In the genomic region with DNA sequence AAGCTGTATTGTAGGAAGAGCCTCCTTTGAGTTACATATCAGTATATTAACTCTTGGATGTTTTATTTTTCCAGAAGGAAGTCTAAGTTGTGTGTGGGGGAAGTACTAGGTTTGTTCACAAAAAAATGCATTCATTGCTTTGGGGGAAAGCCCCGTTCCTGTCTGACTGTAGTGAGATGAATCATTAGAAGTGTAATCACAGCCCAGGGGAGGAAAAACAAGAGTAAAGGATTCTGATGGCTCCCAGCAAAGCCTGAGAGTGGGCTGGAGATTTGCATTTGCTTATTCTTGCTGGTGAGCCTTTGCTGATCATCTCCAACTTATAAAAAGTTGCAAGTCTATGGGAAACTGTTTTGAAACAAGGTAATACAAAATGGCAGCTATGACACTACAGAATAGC, we compare ENCODE assay signal across 13 cellular contexts.
A peak's percentile ranks its signal among the peaks of the same experiment; 100 is the strongest.
DNase-seq lines count a peak whose midpoint lies in the region; ATAC-seq and TF ChIP-seq lines count a peak whose summit lies in the region.
"Had no signal": no experiment of that assay in that cellular context is flagged by ENCODE, and none has a peak within 500 bp of the region (broad histone marks: within the 10 kb centered on the region; RNA-seq: fewer than 3 reads in every experiment).

No MANE protein-coding gene starts in this region.

- no peak overlapping the region for H3K27ac ChIP-seq in RWPE1
- H3K27ac ChIP-seq: KMS-11, SJSA1 had no signal

- H3K9me3 Mint-ChIP-seq in activated CD8-positive, alpha-beta memory T cell treated with anti-CD3 and anti-CD28 coated beads, Interleukin-2, amount 10 ng/mL, durations not matched to agents 7 days and 5 days (ENCODE audit: low read depth) = no peaks in the 10 kb centered on the region
- no peaks in the 10 kb centered on the region for H3K9me3 Mint-ChIP-seq in stimulated activated effector memory CD8-positive, alpha-beta T cell treated with anti-CD3 and anti-CD28 coated beads, Interleukin-12 subunit alpha, Interleukin-12 subunit beta, amount 100 ng/mL, for 72 hours
- no peaks in the 10 kb centered on the region for H3K9me3 Mint-ChIP-seq in chondrocyte (ENCODE audit: low read depth)
- H3K9me3 Mint-ChIP-seq: memory B cell had no signal

- POLR2A ChIA-PET in RWPE1 (lab: Yijun Ruan, JAX; ENCODE audit: low non-redundant PET) = no interaction called here

- H3K27me3 Mint-ChIP-seq in activated CD8-positive, alpha-beta memory T cell treated with anti-CD3 and anti-CD28 coated beads, Interleukin-2, amount 10 ng/mL, durations not matched to agents 7 days and 5 days = no peaks in the 10 kb centered on the region
- H3K27me3 Mint-ChIP-seq in chondrocyte (ENCODE audit: low read depth) = peaks cover 3% of the 10 kb centered on the region

- CTCF ChIA-PET in activated CD8-positive, alpha-beta memory T cell treated with anti-CD3 and anti-CD28 coated beads, Interleukin-2, amount 10 ng/mL, durations not matched to agents 7 days and 5 days (lab: Charles Lee) = interaction anchor here (1.2 to 1.6 kb wide), 3 partner anchors 13 to 273 kb away, joined by 3 to 5 read pairs (median 4); no protein-coding TSS in a partner anchor
- CTCF ChIA-PET in RWPE1 (lab: Yijun Ruan, JAX) = interaction anchor here (1.4 kb wide), 1 partner anchor 14 kb away, joined by 4 read pairs; no protein-coding TSS in a partner anchor

- peak; percentile 77 for ATAC-seq in activated CD8-positive, alpha-beta memory T cell treated with anti-CD3 and anti-CD28 coated beads, Interleukin-2, amount 10 ng/mL, durations not matched to agents 7 days and 5 days
- peak; percentile 83 for ATAC-seq in stimulated activated effector memory CD8-positive, alpha-beta T cell treated with anti-CD3 and anti-CD28 coated beads, Interleukin-12 subunit alpha, Interleukin-12 subunit beta, amount 100 ng/mL, for 72 hours

- peaks cover 26% of the 10 kb centered on the region for H3K36me3 Mint-ChIP-seq in activated CD8-positive, alpha-beta memory T cell treated with anti-CD3 and anti-CD28 coated beads, Interleukin-2, amount 10 ng/mL, durations not matched to agents 7 days and 5 days
- no peaks in the 10 kb centered on the region for H3K36me3 Mint-ChIP-seq in stimulated activated effector memory CD8-positive, alpha-beta T cell treated with anti-CD3 and anti-CD28 coated beads, Interleukin-12 subunit alpha, Interleukin-12 subunit beta, amount 100 ng/mL, for 72 hours
- no peaks in the 10 kb centered on the region for H3K36me3 Mint-ChIP-seq in chondrocyte (ENCODE audit: low read depth)
- H3K36me3 Mint-ChIP-seq: memory B cell had no signal

- no peak overlapping the region for H3K4me3 ChIP-seq in epithelial cell of esophagus (ENCODE audit: low read length)
- H3K4me3 ChIP-seq: SJSA1 had no signal

- peak overlapping the region; percentile 89 for H3K27ac Mint-ChIP-seq in activated CD8-positive, alpha-beta memory T cell treated with anti-CD3 and anti-CD28 coated beads, Interleukin-2, amount 10 ng/mL, durations not matched to agents 7 days and 5 days
- peak overlapping the region; percentile 95 for H3K27ac Mint-ChIP-seq in stimulated activated effector memory CD8-positive, alpha-beta T cell treated with anti-CD3 and anti-CD28 coated beads, Interleukin-12 subunit alpha, Interleukin-12 subunit beta, amount 100 ng/mL, for 72 hours
- no peak overlapping the region for H3K27ac Mint-ChIP-seq in chondrocyte (ENCODE audit: unreplicated experiment)
- H3K27ac Mint-ChIP-seq: memory B cell had no signal

- no peak for TF ChIP-seq CTCF in RWPE1 (conservative IDR thresholded peaks at IDR 0.05; ENCODE audit: low read depth)
- no peak for TF ChIP-seq CTCF in epithelial cell of esophagus (IDR thresholded peaks at IDR 0.05; ENCODE audit: insufficient read depth, low read depth, low read length, missing control alignments)
- TF ChIP-seq CTCF in chondrocyte (IDR thresholded peaks at IDR 0.05) = no peak

- peaks cover 45% of the 10 kb centered on the region for H3K4me1 Mint-ChIP-seq in activated CD8-positive, alpha-beta memory T cell treated with anti-CD3 and anti-CD28 coated beads, Interleukin-2, amount 10 ng/mL, durations not matched to agents 7 days and 5 days
- H3K4me1 Mint-ChIP-seq in stimulated activated effector memory CD8-positive, alpha-beta T cell treated with anti-CD3 and anti-CD28 coated beads, Interleukin-12 subunit alpha, Interleukin-12 subunit beta, amount 100 ng/mL, for 72 hours = peaks cover 36% of the 10 kb centered on the region
- H3K4me1 Mint-ChIP-seq in chondrocyte (ENCODE audit: low read depth) = peaks cover 13% of the 10 kb centered on the region
- H3K4me1 Mint-ChIP-seq: memory B cell had no signal

- peak overlapping the region; percentile 59 for H3K4me3 Mint-ChIP-seq in activated CD8-positive, alpha-beta memory T cell treated with anti-CD3 and anti-CD28 coated beads, Interleukin-2, amount 10 ng/mL, durations not matched to agents 7 days and 5 days
- peak overlapping the region; percentile 73 for H3K4me3 Mint-ChIP-seq in stimulated activated effector memory CD8-positive, alpha-beta T cell treated with anti-CD3 and anti-CD28 coated beads, Interleukin-12 subunit alpha, Interleukin-12 subunit beta, amount 100 ng/mL, for 72 hours
- H3K4me3 Mint-ChIP-seq in chondrocyte (ENCODE audit: unreplicated experiment) = no peak overlapping the region
- H3K4me3 Mint-ChIP-seq: memory B cell had no signal

- DNase-seq in activated CD8-positive, alpha-beta memory T cell treated with anti-CD3 and anti-CD28 coated beads, Interleukin-2, amount 10 ng/mL, durations not matched to agents 7 days and 5 days = peak; percentile 60
- DNase-seq in activated CD8-positive, alpha-beta memory T cell treated with anti-CD3 and anti-CD28 coated beads for 24 hours = no peak
- peak; percentile 50 for DNase-seq in RWPE1 (ENCODE audit: low spot score)
- DNase-seq in epithelial cell of esophagus (ENCODE audit: low read depth) = peak; percentile 83
- peak in 1 of 2 donors; percentile 60 for DNase-seq in stimulated activated effector memory CD8-positive, alpha-beta T cell treated with anti-CD3 and anti-CD28 coated beads, Interleukin-12 subunit alpha, Interleukin-12 subunit beta, amount 100 ng/mL, for 72 hours (ENCODE audit: low spot score in 2 of 2)
- DNase-seq in OCI-M1 (lab: John Stamatoyannopoulos, UW) = no peak
- no peak for DNase-seq in chondrocyte (ENCODE audit: low spot score)
- DNase-seq in dermis blood vessel endothelial cell = no peak
- DNase-seq: ACHN, NCI-H446 had no signal

Comparison
In these comparisons a context has a peak if more than half of its experiments do, and no peak if none do; other contexts are left out.
1. DNase-seq: peak in activated CD8-positive, alpha-beta memory T cell treated with anti-CD3 and anti-CD28 coated beads, Interleukin-2, amount 10 ng/mL, durations not matched to agents 7 days and 5 days (single experiment), RWPE1 (single experiment) and epithelial cell of esophagus (single experiment); none in activated CD8-positive, alpha-beta memory T cell treated with anti-CD3 and anti-CD28 coated beads for 24 hours (single experiment), OCI-M1 (single experiment), chondrocyte (single experiment) and dermis blood vessel endothelial cell (single experiment).